21 cellular contexts compared by ENCODE assay signal in genomic region chr11:95708681-95709080, GRCh38.
"Had no signal": no experiment of that assay in that cellular context is flagged by ENCODE, and none has a peak within 500 bp of the region (broad histone marks: within the 10 kb centered on the region; RNA-seq: fewer than 3 reads in every experiment).

No MANE protein-coding gene starts in this region.

- H3K27ac ChIP-seq: KMS-11, RWPE1 had no signal

- DNase-seq: IMR-90, MV-4-11, NCI-H1048, NCI-H1105, NCI-H1417, NCI-H1436 treated with DMSO at 0.1 percent for 48 hours, NCI-H1694, NCI-H187 treated with DMSO at 0.1 percent for 48 hours, NCI-H2029 treated with DMSO at 0.1 percent for 48 hours, NCI-H2171 treated with DMSO at 0.1 percent for 48 hours, NCI-H345, NCI-H446 treated with DMSO at 0.1 percent for 48 hours, NCI-H510A treated with DMSO at 0.1 percent for 48 hours, NCI-H526, PC-3, SHP77, SK-N-SH, SW 1271 had no signal

- ATAC-seq: Panc1, PC-3 had no signal

- H3K9me3 ChIP-seq: SK-N-SH had no signal
